In genomic region chr6:42239736-42240375, GRCh38 we compare ENCODE assay signal across 1 cellular context.
TF ChIP-seq lines count a peak whose summit lies in the region.

No MANE protein-coding gene starts in this region.

TF ChIP-seq in GM23338, 12 proteins besides CTCF, POLR2A, EP300 and RAD21 (continued from another document):
- TF ChIP-seq ZNF462 (CRISPR knock-in tag; IDR thresholded peaks at IDR 0.05) (no peak), STAT1 (IDR thresholded peaks at IDR 0.05; ENCODE audit: unreplicated experiment) (no peak), ETS1 (IDR thresholded peaks at IDR 0.05) (no peak), REST (IDR thresholded peaks at IDR 0.05; ENCODE audit: unreplicated experiment) (no peak)
